17 cellular contexts compared by ENCODE assay signal in the genomic region with DNA sequence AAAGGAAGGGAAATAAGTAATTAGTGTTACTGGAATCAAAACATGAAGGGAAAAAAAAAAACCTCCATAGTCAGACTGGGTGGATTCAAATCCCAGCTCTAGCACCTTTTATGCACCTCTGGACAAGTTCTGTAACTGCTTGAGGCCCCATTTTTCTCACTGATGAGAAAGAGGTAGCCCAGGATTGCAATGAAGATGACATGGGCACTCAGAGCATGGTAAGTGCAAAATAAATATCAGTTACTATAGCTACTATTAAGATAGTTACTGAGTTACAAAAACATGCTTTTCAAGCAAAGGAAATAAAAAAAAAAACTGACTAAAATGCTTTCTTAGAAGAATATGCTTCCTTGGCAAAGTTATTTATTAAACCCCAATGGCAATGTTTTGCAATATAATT. TPM values are rescaled to one million over a fixed set of nuclear protein-coding genes. Genes with fewer than 3 reads are reported as not detected.
DNase-seq lines count a peak whose midpoint lies in the region; TF ChIP-seq lines count a peak whose summit lies in the region.
"Had no signal": no experiment of that assay in that cellular context is flagged by ENCODE, and none has a peak within 500 bp of the region (broad histone marks: within the 10 kb centered on the region; RNA-seq: fewer than 3 reads in every experiment).

No MANE protein-coding gene starts in this region.

- H3K9me3 ChIP-seq in GM23248 (ENCODE audit: low read depth), result no peaks in the 10 kb centered on the region
- no peaks in the 10 kb centered on the region for H3K9me3 ChIP-seq in fibroblast of lung (ENCODE audit: control insufficient read depth, insufficient read depth, low read depth, low read length)
- no peaks in the 10 kb centered on the region for H3K9me3 ChIP-seq in osteoblast (ENCODE audit: low read depth, low read length)
- no peaks in the 10 kb centered on the region for H3K9me3 ChIP-seq in WERI-Rb-1 (ENCODE audit: severe bottlenecking)
- H3K9me3 ChIP-seq: BLaER1, SJCRH30 had no signal

- peaks cover 95% of the 10 kb centered on the region for H3K79me2 ChIP-seq in GM23248 (ENCODE audit: insufficient read depth)
- peaks cover 33% of the 10 kb centered on the region for H3K79me2 ChIP-seq in fibroblast of lung (ENCODE audit: control insufficient read depth, insufficient read depth, low read length)
- H3K79me2 ChIP-seq in osteoblast (ENCODE audit: insufficient read depth, low read length), result peaks cover 67% of the 10 kb centered on the region

- in situ Hi-C loops in GM23248 (cut with MboI), result no loop called here

- intact Hi-C loops in activated T-helper 1 cell treated with anti-CD3 and anti-CD28 coated beads, Interleukin-12 subunit alpha, Interleukin-12 subunit beta, Interleukin-2, Interleukin-4 antibody, amounts not matched to agents 30 ng/mL and 10 ng/mL and 1 ng/mL, durations not matched to agents 14 hours and 24 hours and 36 hours (cut with micrococcal nuclease), result no loop called here

- H3K36me3 ChIP-seq in GM23248 (ENCODE audit: low read depth) (peaks cover 84% of the 10 kb centered on the region), fibroblast of lung (ENCODE audit: control insufficient read depth, insufficient read depth, low read length) (peaks cover 10% of the 10 kb centered on the region), osteoblast (ENCODE audit: insufficient read depth, low read length) (peaks cover 81% of the 10 kb centered on the region), WERI-Rb-1 (peaks cover 34% of the 10 kb centered on the region)

- no peaks in the 10 kb centered on the region for H4K20me1 ChIP-seq in GM23248 (ENCODE audit: insufficient read depth)
- H4K20me1 ChIP-seq in fibroblast of lung (ENCODE audit: control insufficient read depth, extremely low read depth, insufficient read depth, low read length), result no peaks in the 10 kb centered on the region
- peaks cover 5% of the 10 kb centered on the region for H4K20me1 ChIP-seq in osteoblast (ENCODE audit: insufficient read depth, low read length)
- H4K20me1 ChIP-seq: BLaER1 had no signal

- H2AFZ ChIP-seq in GM23248 (no peak overlapping the region), fibroblast of lung (ENCODE audit: low read length) (no peak overlapping the region), osteoblast (ENCODE audit: low read length) (no peak overlapping the region)

- H3K4me1 Mint-ChIP-seq in activated T-helper 1 cell treated with anti-CD3 and anti-CD28 coated beads, Interleukin-12 subunit alpha, Interleukin-12 subunit beta, Interleukin-2, Interleukin-4 antibody, amounts not matched to agents 30 ng/mL and 10 ng/mL and 1 ng/mL, durations not matched to agents 14 hours and 24 hours and 36 hours (ENCODE audit: low read depth), result no peaks in the 10 kb centered on the region
- H3K4me1 Mint-ChIP-seq: H9 had no signal

- TF ChIP-seq CTCF in AG10803 (conservative IDR thresholded peaks at IDR 0.05; ENCODE audit: low read length), result no peak
- TF ChIP-seq CTCF in fibroblast of lung (conservative IDR thresholded peaks at IDR 0.05 in 1 of 2, IDR thresholded peaks at IDR 0.05 in 1 of 2; ENCODE audit: low read depth in 1 of 2, low read length in 2 of 2), result no peak
- TF ChIP-seq CTCF in osteoblast (IDR thresholded peaks at IDR 0.05; ENCODE audit: extremely low read depth, low read depth, low read length), result no peak
- no peak for TF ChIP-seq CTCF in WERI-Rb-1 (IDR thresholded peaks at IDR 0.05; ENCODE audit: low read depth, low read length)

- peaks cover 7% of the 10 kb centered on the region for H3K36me3 Mint-ChIP-seq in activated T-helper 1 cell treated with anti-CD3 and anti-CD28 coated beads, Interleukin-12 subunit alpha, Interleukin-12 subunit beta, Interleukin-2, Interleukin-4 antibody, amounts not matched to agents 30 ng/mL and 10 ng/mL and 1 ng/mL, durations not matched to agents 14 hours and 24 hours and 36 hours (ENCODE audit: low read depth)

- no peak overlapping the region for H3K4me3 Mint-ChIP-seq in activated T-helper 1 cell treated with anti-CD3 and anti-CD28 coated beads, Interleukin-12 subunit alpha, Interleukin-12 subunit beta, Interleukin-2, Interleukin-4 antibody, amounts not matched to agents 30 ng/mL and 10 ng/mL and 1 ng/mL, durations not matched to agents 14 hours and 24 hours and 36 hours
- H3K4me3 Mint-ChIP-seq: H9 had no signal

- peak overlapping the region; percentile 4 for H3K9ac ChIP-seq in GM23248
- no peak overlapping the region for H3K9ac ChIP-seq in fibroblast of lung (ENCODE audit: insufficient read depth, low read length)
- H3K9ac ChIP-seq: BLaER1 had no signal

- H3K27ac Mint-ChIP-seq in activated T-helper 1 cell treated with anti-CD3 and anti-CD28 coated beads, Interleukin-12 subunit alpha, Interleukin-12 subunit beta, Interleukin-2, Interleukin-4 antibody, amounts not matched to agents 30 ng/mL and 10 ng/mL and 1 ng/mL, durations not matched to agents 14 hours and 24 hours and 36 hours, result no peak overlapping the region

- H3K4me3 ChIP-seq in AG10803 (ENCODE audit: low read length) (no peak overlapping the region), GM23248 (no peak overlapping the region), fibroblast of lung (replicated peaks in 1 of 4; ENCODE audit: control extremely low read depth in 1 of 4, insufficient read depth in 1 of 4, low read depth in 3 of 4, low read length in 4 of 4) (no peak overlapping the region), osteoblast (ENCODE audit: insufficient read depth, low read length) (no peak overlapping the region), WERI-Rb-1 (ENCODE audit: low read depth, low read length) (no peak overlapping the region)
- H3K4me3 ChIP-seq: BLaER1, SJCRH30 had no signal

- H3K4me2 ChIP-seq in GM23248 (ENCODE audit: unreplicated experiment), result no peak overlapping the region
- no peak overlapping the region for H3K4me2 ChIP-seq in fibroblast of lung (ENCODE audit: extremely low read depth, insufficient read depth, low read length)
- no peak overlapping the region for H3K4me2 ChIP-seq in osteoblast (ENCODE audit: insufficient read depth, low read length)
- H3K4me2 ChIP-seq: BLaER1 had no signal

- peaks cover 82% of the 10 kb centered on the region for H3F3A ChIP-seq in GM23248 (ENCODE audit: insufficient read depth)

- no peaks in the 10 kb centered on the region for H3K4me1 ChIP-seq in GM23248 (ENCODE audit: insufficient read depth)
- no peaks in the 10 kb centered on the region for H3K4me1 ChIP-seq in fibroblast of lung (ENCODE audit: control insufficient read depth, extremely low read depth, insufficient read depth, low read length)
- peaks cover 13% of the 10 kb centered on the region for H3K4me1 ChIP-seq in osteoblast (ENCODE audit: insufficient read depth, low read length)
- H3K4me1 ChIP-seq: BLaER1, SJCRH30 had no signal

- DNase-seq in AG10803 (ENCODE audit: low read depth), result peak; percentile 59
- peak; percentile 55 for DNase-seq in GM23248
- no peak for DNase-seq in fibroblast of lung (ENCODE audit: low read depth in 2 of 2)
- no peak for DNase-seq in osteoblast (ENCODE audit: insufficient read length, low spot score, missing footprints)
- DNase-seq in WERI-Rb-1, result no peak
- DNase-seq in stimulated activated CD4-positive, alpha-beta T cell treated with anti-CD3 and anti-CD28 coated beads, Interleukin-15, amount 100 ng/mL, for 24 hours, result no peak
- DNase-seq in activated T-helper 1 cell treated with anti-CD3 and anti-CD28 coated beads, Interleukin-12 subunit alpha, Interleukin-12 subunit beta, Interleukin-2, Interleukin-4 antibody, amounts not matched to agents 30 ng/mL and 10 ng/mL and 1 ng/mL, durations not matched to agents 14 hours and 24 hours and 36 hours (ENCODE audit: low spot score), result no peak
- DNase-seq: DMS153, H9, Karpas-422, NCI-H1417, NCI-H2029, NCI-H2227 treated with DMSO at 0.1 percent for 48 hours, NCI-H524 treated with DMSO at 0.1 percent for 48 hours, RPMI8226, SJCRH30 had no signal

- no peaks in the 10 kb centered on the region for H3K9me3 Mint-ChIP-seq in activated T-helper 1 cell treated with anti-CD3 and anti-CD28 coated beads, Interleukin-12 subunit alpha, Interleukin-12 subunit beta, Interleukin-2, Interleukin-4 antibody, amounts not matched to agents 30 ng/mL and 10 ng/mL and 1 ng/mL, durations not matched to agents 14 hours and 24 hours and 36 hours
- H3K9me3 Mint-ChIP-seq: H9 had no signal

- H3K9me2 ChIP-seq in GM23248 (ENCODE audit: insufficient read depth), result no peaks in the 10 kb centered on the region

- H3K27me3 Mint-ChIP-seq in activated T-helper 1 cell treated with anti-CD3 and anti-CD28 coated beads, Interleukin-12 subunit alpha, Interleukin-12 subunit beta, Interleukin-2, Interleukin-4 antibody, amounts not matched to agents 30 ng/mL and 10 ng/mL and 1 ng/mL, durations not matched to agents 14 hours and 24 hours and 36 hours (ENCODE audit: insufficient read depth), result no peaks in the 10 kb centered on the region

- H3K27ac ChIP-seq in GM23248 (peak overlapping the region; percentile 38), fibroblast of lung (ENCODE audit: insufficient read depth, low read length) (peak overlapping the region; percentile 1), osteoblast (ENCODE audit: low read depth, low read length) (peak overlapping the region; percentile 49), WERI-Rb-1 (no peak overlapping the region)
- H3K27ac ChIP-seq: BLaER1, SJCRH30 had no signal

- no peaks in the 10 kb centered on the region for H3K27me3 ChIP-seq in GM23248 (replicated peaks; ENCODE audit: insufficient read depth)
- H3K27me3 ChIP-seq in fibroblast of lung (ENCODE audit: control insufficient read depth, insufficient read depth, low read length), result no peaks in the 10 kb centered on the region
- H3K27me3 ChIP-seq in osteoblast (ENCODE audit: insufficient read depth, low read length), result no peaks in the 10 kb centered on the region
- no peaks in the 10 kb centered on the region for H3K27me3 ChIP-seq in WERI-Rb-1 (ENCODE audit: insufficient read depth, low read depth, severe bottlenecking)
- H3K27me3 ChIP-seq: BLaER1, SJCRH30 had no signal

RNA-seq across cellular contexts. Expression of gene CEP95, which starts 58.8 kb away (rescaled TPM):
- 13.2 and 16.8 TPM in 2 replicates for total RNA-seq in GM23248 (2014; rRNA removed; shearing (Covaris generic))
- polyA plus RNA-seq in GM23248 (2016; fragmentation: Nextera tagmentation; extraction: Ambion mirVana) (14.2 and 17.5 TPM in 2 replicates), fibroblast of lung (12.6 and 16.6 TPM in 2 replicates)
- total RNA-seq in fibroblast of lung (24.4 and 24.8 TPM in 2 replicates), osteoblast (47.4 and 48.9 TPM in 2 replicates)
- 10.4 and 10.8 TPM in 2 replicates for polyA plus RNA-seq in fibroblast of lung (2012)
- 2.3 and 5.3 TPM in 2 replicates for polyA minus RNA-seq in fibroblast of lung (ENCODE audit: low replicate concordance)
- total RNA-seq in activated T-helper 1 cell treated with anti-CD3 and anti-CD28 coated beads, Interleukin-12 subunit alpha, Interleukin-12 subunit beta, Interleukin-2, Interleukin-4 antibody, amounts not matched to agents 30 ng/mL and 10 ng/mL and 1 ng/mL, durations not matched to agents 14 hours and 24 hours and 36 hours, result 42.4 and 46.4 TPM in 2 replicates

RNA-seq across cellular contexts. Expression of gene DDX5, which starts 59.5 kb away (rescaled TPM):
- total RNA-seq in GM23248 (2014; rRNA removed; shearing (Covaris generic)), result 241 and 303 TPM in 2 replicates
- 595 and 643 TPM in 2 replicates for polyA plus RNA-seq in GM23248 (2016; fragmentation: Nextera tagmentation; extraction: Ambion mirVana)
- 393 and 439 TPM in 2 replicates for total RNA-seq in fibroblast of lung
- 560 and 598 TPM in 2 replicates for polyA plus RNA-seq in fibroblast of lung
- 398 and 441 TPM in 2 replicates for polyA plus RNA-seq in fibroblast of lung (2012)
- 251 and 297 TPM in 2 replicates for polyA minus RNA-seq in fibroblast of lung (ENCODE audit: low replicate concordance)
- total RNA-seq in osteoblast, result 291 and 309 TPM in 2 replicates
- total RNA-seq in activated T-helper 1 cell treated with anti-CD3 and anti-CD28 coated beads, Interleukin-12 subunit alpha, Interleukin-12 subunit beta, Interleukin-2, Interleukin-4 antibody, amounts not matched to agents 30 ng/mL and 10 ng/mL and 1 ng/mL, durations not matched to agents 14 hours and 24 hours and 36 hours, result 920 and 926 TPM in 2 replicates

Comparison
In these comparisons a context has a peak if more than half of its experiments do, and no peak if none do; other contexts are left out.
1. DNase-seq: peak in AG10803 (single experiment) and GM23248 (single experiment); none in fibroblast of lung (0 of 2), osteoblast (single experiment), WERI-Rb-1 (single experiment), stimulated activated CD4-positive, alpha-beta T cell treated with anti-CD3 and anti-CD28 coated beads, Interleukin-15, amount 100 ng/mL, for 24 hours (single experiment) and activated T-helper 1 cell treated with anti-CD3 and anti-CD28 coated beads, Interleukin-12 subunit alpha, Interleukin-12 subunit beta, Interleukin-2, Interleukin-4 antibody, amounts not matched to agents 30 ng/mL and 10 ng/mL and 1 ng/mL, durations not matched to agents 14 hours and 24 hours and 36 hours (single experiment).